15 cellular contexts compared by ENCODE assay signal in the genomic region with DNA sequence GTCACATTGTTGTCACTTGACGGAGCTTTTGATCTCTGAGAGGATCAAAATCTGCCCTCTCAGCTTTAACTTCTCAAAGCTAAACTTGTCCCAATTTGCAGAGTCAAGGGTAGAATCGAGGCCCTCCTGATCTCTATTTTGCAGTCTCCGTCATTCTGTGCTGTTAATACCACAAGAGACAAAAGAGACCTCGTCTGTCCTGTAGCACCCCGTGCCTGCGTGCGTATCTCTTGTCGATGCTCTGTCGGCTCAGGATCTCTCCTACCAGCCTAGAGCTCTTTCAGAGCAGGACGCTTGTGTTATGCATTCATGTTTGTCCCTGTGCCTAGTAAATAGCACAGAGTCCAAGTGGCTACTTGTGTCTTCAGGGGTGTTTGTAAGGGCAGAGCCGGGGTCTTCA.
DNase-seq lines count a peak whose midpoint lies in the region; ATAC-seq lines count a peak whose summit lies in the region.
"Had no signal": no experiment of that assay in that cellular context is flagged by ENCODE, and none has a peak within 500 bp of the region (broad histone marks: within the 10 kb centered on the region; RNA-seq: fewer than 3 reads in every experiment).

No MANE protein-coding gene starts in this region.

- peak; percentile 3 for ATAC-seq in central memory CD8-positive, alpha-beta T cell (replicated peaks; ENCODE audit: extremely low read depth, poor library complexity, severe bottlenecking)
- ATAC-seq in stimulated activated memory B cell treated with anti-CD40 and anti-IgM and Interleukin-4, amounts not matched to agents 10 μg/mL and 1 μg/mL and 100 μg/mL, for 72 hours: no peak
- ATAC-seq in GM21423 (IDR thresholded peaks at IDR 0.05; ENCODE audit: unreplicated experiment) (no peak), GM21528 (IDR thresholded peaks at IDR 0.05; ENCODE audit: low FRiP score, unreplicated experiment) (no peak)
- ATAC-seq: A549, lower lobe of right lung, right lobe of liver had no signal

- peak overlapping the region; percentile 83 for H3K4me3 Mint-ChIP-seq in central memory CD8-positive, alpha-beta T cell
- H3K4me3 Mint-ChIP-seq in stimulated activated memory B cell treated with anti-CD40 and anti-IgM and Interleukin-4, amounts not matched to agents 10 μg/mL and 1 μg/mL and 100 μg/mL, for 72 hours: peak overlapping the region; percentile 40

- peak overlapping the region; percentile 98 for H3K27ac Mint-ChIP-seq in central memory CD8-positive, alpha-beta T cell (ENCODE audit: low read depth)
- H3K27ac Mint-ChIP-seq in stimulated activated memory B cell treated with anti-CD40 and anti-IgM and Interleukin-4, amounts not matched to agents 10 μg/mL and 1 μg/mL and 100 μg/mL, for 72 hours: peak overlapping the region; percentile 97

- H3K36me3 Mint-ChIP-seq in central memory CD8-positive, alpha-beta T cell (ENCODE audit: insufficient read depth): peaks cover 85% of the 10 kb centered on the region
- H3K36me3 Mint-ChIP-seq in stimulated activated memory B cell treated with anti-CD40 and anti-IgM and Interleukin-4, amounts not matched to agents 10 μg/mL and 1 μg/mL and 100 μg/mL, for 72 hours: peaks cover 33% of the 10 kb centered on the region

- peaks cover 75% of the 10 kb centered on the region for H3K4me1 Mint-ChIP-seq in central memory CD8-positive, alpha-beta T cell
- peaks cover 97% of the 10 kb centered on the region for H3K4me1 Mint-ChIP-seq in stimulated activated memory B cell treated with anti-CD40 and anti-IgM and Interleukin-4, amounts not matched to agents 10 μg/mL and 1 μg/mL and 100 μg/mL, for 72 hours

- H3K27me3 Mint-ChIP-seq in central memory CD8-positive, alpha-beta T cell: no peaks in the 10 kb centered on the region
- no peaks in the 10 kb centered on the region for H3K27me3 Mint-ChIP-seq in stimulated activated memory B cell treated with anti-CD40 and anti-IgM and Interleukin-4, amounts not matched to agents 10 μg/mL and 1 μg/mL and 100 μg/mL, for 72 hours

- DNase-seq in activated CD4-positive, alpha-beta T cell treated with anti-CD3 and anti-CD28 coated beads, Interleukin-2, amount 50 U/mL, for 1 hour: peak; percentile 55
- DNase-seq in activated CD4-positive, alpha-beta T cell treated with anti-CD3 and anti-CD28 coated beads for 1 hour: no peak
- DNase-seq in T-helper 22 cell (ENCODE audit: low read depth): peak; percentile 52
- peak in 1 of 2 donors; percentile 55 for DNase-seq in central memory CD8-positive, alpha-beta T cell (ENCODE audit: low spot score in 2 of 2)
- DNase-seq in activated CD8-positive, alpha-beta memory T cell treated with anti-CD3 and anti-CD28 coated beads, Interleukin-2, amount 50 U/mL, for 48 hours: no peak
- DNase-seq: aorta, Calu3, lower lobe of right lung, NCI-H1417 treated with DMSO at 0.1 percent for 48 hours, NCI-H510A treated with DMSO at 0.1 percent for 48 hours, right lobe of liver had no signal

- H3K9me3 Mint-ChIP-seq in central memory CD8-positive, alpha-beta T cell: no peaks in the 10 kb centered on the region
- H3K9me3 Mint-ChIP-seq in stimulated activated memory B cell treated with anti-CD40 and anti-IgM and Interleukin-4, amounts not matched to agents 10 μg/mL and 1 μg/mL and 100 μg/mL, for 72 hours: no peaks in the 10 kb centered on the region

Comparison
In these comparisons a context has a peak if more than half of its experiments do, and no peak if none do; other contexts are left out.
1. DNase-seq: peak in activated CD4-positive, alpha-beta T cell treated with anti-CD3 and anti-CD28 coated beads, Interleukin-2, amount 50 U/mL, for 1 hour (single experiment) and T-helper 22 cell (single experiment); none in activated CD4-positive, alpha-beta T cell treated with anti-CD3 and anti-CD28 coated beads for 1 hour (single experiment) and activated CD8-positive, alpha-beta memory T cell treated with anti-CD3 and anti-CD28 coated beads, Interleukin-2, amount 50 U/mL, for 48 hours (single experiment).